8 cellular contexts compared by ENCODE assay signal in genomic region chr10:44958897-44959242, GRCh38. TPM values are rescaled to one million over a fixed set of nuclear protein-coding genes. Genes with fewer than 3 reads are reported as not detected.
A peak's percentile ranks its signal among the peaks of the same experiment; 100 is the strongest.
DNase-seq lines count a peak whose midpoint lies in the region; TF ChIP-seq lines count a peak whose summit lies in the region.

No MANE protein-coding gene starts in this region.

- no peak for TF ChIP-seq CTCF in fibroblast of lung (conservative IDR thresholded peaks at IDR 0.05 in 1 of 2, IDR thresholded peaks at IDR 0.05 in 1 of 2; ENCODE audit: low read depth in 1 of 2, low read length in 2 of 2)
- no peak for TF ChIP-seq CTCF in progenitor cell of endocrine pancreas (IDR thresholded peaks at IDR 0.05; ENCODE audit: unreplicated experiment)
- no peak for TF ChIP-seq CTCF in GM20000 (IDR thresholded peaks at IDR 0.05; ENCODE audit: extremely low read depth, missing control alignments)

- peak overlapping the region; percentile 85 for H3K4me2 ChIP-seq in fibroblast of lung (ENCODE audit: extremely low read depth, insufficient read depth, low read length)

- no peaks in the 10 kb centered on the region for H3K27me3 Mint-ChIP-seq in progenitor cell of endocrine pancreas

- no peaks in the 10 kb centered on the region for H4K20me1 ChIP-seq in fibroblast of lung (ENCODE audit: control insufficient read depth, extremely low read depth, insufficient read depth, low read length)

- H3K4me1 ChIP-seq in fibroblast of lung (ENCODE audit: control insufficient read depth, extremely low read depth, insufficient read depth, low read length), result peaks cover 7% of the 10 kb centered on the region

- H3K79me2 ChIP-seq in fibroblast of lung (ENCODE audit: control insufficient read depth, insufficient read depth, low read length), result no peaks in the 10 kb centered on the region

- H3K4me1 Mint-ChIP-seq in progenitor cell of endocrine pancreas (ENCODE audit: low read depth), result peaks cover 47% of the 10 kb centered on the region

- H3K4me3 Mint-ChIP-seq in progenitor cell of endocrine pancreas (ENCODE audit: low read depth), result peak overlapping the region; percentile 86

- DNase-seq in GF-D8 (lab: John Stamatoyannopoulos, UW) (peak; percentile 51), SK-N-MC (ENCODE audit: low read depth, low spot score) (no peak), fibroblast of lung (ENCODE audit: low read depth in 2 of 2) (no peak), progenitor cell of endocrine pancreas (ENCODE audit: low spot score, unreplicated experiment) (no peak), dedifferentiated amniotic fluid mesenchymal stem cell (ENCODE audit: extremely low spot score) (no peak), mucosa of gallbladder (ENCODE audit: low spot score) (no peak), NOMO-1 (lab: John Stamatoyannopoulos, UW; ENCODE audit: unreplicated experiment in 2 of 2) (no peak), GM20000 (ENCODE audit: low spot score) (no peak)

- H3K36me3 ChIP-seq in SK-N-MC (ENCODE audit: insufficient read depth, low read length), result no peaks in the 10 kb centered on the region
- no peaks in the 10 kb centered on the region for H3K36me3 ChIP-seq in fibroblast of lung (ENCODE audit: control insufficient read depth, insufficient read depth, low read length)

- H3K9me3 ChIP-seq in SK-N-MC (ENCODE audit: low read depth, low read length), result no peaks in the 10 kb centered on the region
- no peaks in the 10 kb centered on the region for H3K9me3 ChIP-seq in fibroblast of lung (ENCODE audit: control insufficient read depth, insufficient read depth, low read depth, low read length)

- H3K27me3 ChIP-seq in fibroblast of lung (ENCODE audit: control insufficient read depth, insufficient read depth, low read length), result no peaks in the 10 kb centered on the region

- H3K9me3 Mint-ChIP-seq in progenitor cell of endocrine pancreas (ENCODE audit: low read depth), result peaks cover 3% of the 10 kb centered on the region

- H3K27ac ChIP-seq in SK-N-MC, result no peak overlapping the region
- H3K27ac ChIP-seq in fibroblast of lung (ENCODE audit: insufficient read depth, low read length), result no peak overlapping the region

- H3K4me3 ChIP-seq in SK-N-MC (peak overlapping the region; percentile 79), fibroblast of lung (replicated peaks in 1 of 4; ENCODE audit: control extremely low read depth in 1 of 4, insufficient read depth in 1 of 4, low read depth in 3 of 4, low read length in 4 of 4) (peak overlapping the region; percentile 67 to 90 (median 77))

- H3K9ac ChIP-seq in SK-N-MC (ENCODE audit: insufficient read length) (peak overlapping the region; percentile 63), fibroblast of lung (ENCODE audit: insufficient read depth, low read length) (peak overlapping the region; percentile 38)

- peaks cover 11% of the 10 kb centered on the region for H3K36me3 Mint-ChIP-seq in progenitor cell of endocrine pancreas (ENCODE audit: insufficient read depth)

- peak overlapping the region; percentile 94 for H3K27ac Mint-ChIP-seq in progenitor cell of endocrine pancreas

- H2AFZ ChIP-seq in fibroblast of lung (ENCODE audit: low read length), result no peak overlapping the region

RNA-seq across cellular contexts. Expression of gene RASSF4, which starts 0.7 kb away (rescaled TPM):
- total RNA-seq in fibroblast of lung (5.4 and 11.4 TPM in 2 replicates), progenitor cell of endocrine pancreas (21.2 and 23.0 TPM in 2 replicates), mucosa of gallbladder (41.9 TPM)
- 2.5 and 6.4 TPM in 2 replicates for polyA plus RNA-seq in fibroblast of lung
- 3.5 and 8.7 TPM in 2 replicates for polyA plus RNA-seq in fibroblast of lung (2012)
- 3.7 and 8.6 TPM in 2 replicates for polyA minus RNA-seq in fibroblast of lung (ENCODE audit: low replicate concordance)

RNA-seq across cellular contexts. Expression of gene DEPP1, which starts 19.7 kb away (rescaled TPM):
- total RNA-seq in fibroblast of lung, result 97.3 and 120 TPM in 2 replicates
- 18.7 and 30.3 TPM in 2 replicates for polyA plus RNA-seq in fibroblast of lung
- polyA plus RNA-seq in fibroblast of lung (2012), result 20.9 and 34.2 TPM in 2 replicates
- 58.2 and 85.1 TPM in 2 replicates for polyA minus RNA-seq in fibroblast of lung (ENCODE audit: low replicate concordance)
- 13.9 and 16.6 TPM in 2 replicates for total RNA-seq in progenitor cell of endocrine pancreas
- 45.8 TPM for total RNA-seq in mucosa of gallbladder

RNA-seq across cellular contexts. Expression of gene ZNF22, which starts 41.9 kb away (rescaled TPM):
- total RNA-seq in fibroblast of lung (14.6 and 23.0 TPM in 2 replicates), progenitor cell of endocrine pancreas (44.1 and 46.0 TPM in 2 replicates), mucosa of gallbladder (16.5 TPM)
- polyA plus RNA-seq in fibroblast of lung, result 10.9 and 16.0 TPM in 2 replicates
- 11.3 and 14.5 TPM in 2 replicates for polyA plus RNA-seq in fibroblast of lung (2012)
- 0.44 and 0.75 TPM in 2 replicates for polyA minus RNA-seq in fibroblast of lung (ENCODE audit: low replicate concordance)

RNA-seq across cellular contexts. Expression of gene TMEM72, which starts 47.7 kb away (rescaled TPM):
- total RNA-seq in fibroblast of lung (not detected in 2 replicates), progenitor cell of endocrine pancreas (0.93 and 1.5 TPM in 2 replicates), mucosa of gallbladder (not detected)
- polyA plus RNA-seq in fibroblast of lung, result not detected in 2 replicates
- polyA plus RNA-seq in fibroblast of lung (2012), result not detected in 2 replicates
- not detected in 2 replicates for polyA minus RNA-seq in fibroblast of lung (ENCODE audit: low replicate concordance)
